In genomic region chr3:179745109-179745508, GRCh38 we compare ENCODE assay signal across 18 cellular contexts.
DNase-seq lines count a peak whose midpoint lies in the region; ATAC-seq, FAIRE-seq and TF ChIP-seq lines count a peak whose summit lies in the region.
"Had no signal": no experiment of that assay in that cellular context is flagged by ENCODE, and none has a peak within 500 bp of the region (broad histone marks: within the 10 kb centered on the region; RNA-seq: fewer than 3 reads in every experiment).

No MANE protein-coding gene starts in this region.

- H2AFZ ChIP-seq in HepG2 (ENCODE audit: low read length), result no peak overlapping the region

- TF ChIP-seq RAD21 in HepG2 (CRISPR knock-in tag; IDR thresholded peaks at IDR 0.05), result no peak

- no peaks in the 10 kb centered on the region for H3K27me3 Mint-ChIP-seq in nephron progenitor cell (ENCODE audit: low read depth, poor library complexity)
- H3K27me3 Mint-ChIP-seq: CD4-positive, alpha-beta memory T cell had no signal

- in situ Hi-C loops in HepG2 (cut with HindIII; ENCODE audit: extremely low pct_ligation_motif_present, low pct_unique_long_range_greater_than_20kb), result no loop called here

- H3K4me2 ChIP-seq in HepG2 (ENCODE audit: low read depth, low read length), result no peak overlapping the region

- intact Hi-C loops in esophagus muscularis mucosa (cut with DNase I), result no loop called here
- intact Hi-C loops in HepG2 (cut with micrococcal nuclease; ENCODE audit: unreplicated experiment), result no loop called here

- no peaks in the 10 kb centered on the region for H3K9me3 Mint-ChIP-seq in nephron progenitor cell
- H3K9me3 Mint-ChIP-seq: CD4-positive, alpha-beta memory T cell had no signal

- no peaks in the 10 kb centered on the region for H3K27me3 ChIP-seq in esophagus muscularis mucosa
- H3K27me3 ChIP-seq in HepG2 (ENCODE audit: control insufficient read depth in 1 of 2, insufficient read depth in 2 of 2, low read length in 2 of 2), result no peaks in the 10 kb centered on the region

- ATAC-seq in HepG2, result no peak
- ATAC-seq: K562 had no signal

- no TSS peak for BruUV-seq in HepG2 (replicated peaks; lab: Mats Ljungman, UMichigan)

- CTCF ChIA-PET in HepG2 (lab: Yijun Ruan, JAX; ENCODE audit: low intra/inter-chr PET ratio, low total read pairs), result no interaction called here

- DNase-seq in GM12892 (ENCODE audit: insufficient read length), result no peak
- DNase-seq in SK-N-MC (ENCODE audit: low read depth, low spot score), result peak; percentile 14
- peak; percentile 8 for DNase-seq in esophagus muscularis mucosa (ENCODE audit: extremely low spot score)
- no peak for DNase-seq in nephron progenitor cell
- no peak for DNase-seq in HepG2 (ENCODE audit: low spot score)
- DNase-seq in NCI-H2029 treated with DMSO at 0.1 percent for 48 hours (lab: John Stamatoyannopoulos, UW), result no peak
- DNase-seq in activated naive CD4-positive, alpha-beta T cell treated with anti-CD3 and anti-CD28 coated beads, Interleukin-2, amount 50 U/mL, for 16 hours, result no peak
- DNase-seq in NOMO-1 treated with dmso at 0.1 percent for 144 hours (lab: John Stamatoyannopoulos, UW; ENCODE audit: unreplicated experiment), result no peak
- DNase-seq: AML-193; CD4-positive, alpha-beta memory T cell; DMS153; DMS79; GDM1; HCEC 1CT; IMR-90 had no signal

- FAIRE-seq in GM12892 (lab: Jason Lieb, UNC), result peak; percentile 27
- FAIRE-seq in HepG2 (lab: Jason Lieb, UNC), result no peak
- FAIRE-seq: A204.1, K562 had no signal

- no peak for TF ChIP-seq EP300 in esophagus muscularis mucosa (IDR thresholded peaks at IDR 0.05)
- TF ChIP-seq EP300 in HepG2 (IDR thresholded peaks at IDR 0.05; ENCODE audit: low read depth in 2 of 2, low read length in 2 of 2), result no peak
- TF ChIP-seq EP300 in HepG2 (CRISPR knock-in tag; IDR thresholded peaks at IDR 0.05; ENCODE audit: borderline replicate concordance), result no peak

- peaks cover 20% of the 10 kb centered on the region for H3K36me3 ChIP-seq in SK-N-MC (ENCODE audit: insufficient read depth, low read length)
- H3K36me3 ChIP-seq in esophagus muscularis mucosa, result peaks cover 0 to 54% (median 28%) of the 10 kb centered on the region in 4 donors
- H3K36me3 ChIP-seq in HepG2 (replicated peaks in 1 of 2; ENCODE audit: control insufficient read depth in 1 of 2, insufficient read depth in 2 of 2, low read length in 2 of 2), result peaks cover 15 to 56% of the 10 kb centered on the region in 2 experiments; a peak in 4 of 5 replicates

- no peak overlapping the region for H3K9ac ChIP-seq in SK-N-MC (ENCODE audit: insufficient read length)
- H3K9ac ChIP-seq in HepG2 (ENCODE audit: insufficient read depth, low read depth, low read length), result no peak overlapping the region

- TF ChIP-seq CTCF in esophagus muscularis mucosa (IDR thresholded peaks at IDR 0.05) (no peak), nephron progenitor cell (IDR thresholded peaks at IDR 0.05) (no peak), HepG2 (CRISPR knock-in tag; IDR thresholded peaks at IDR 0.05) (no peak)

- peaks cover 14% of the 10 kb centered on the region for H3K79me2 ChIP-seq in HepG2 (ENCODE audit: insufficient read depth, low read length)

- H3K4me1 ChIP-seq in esophagus muscularis mucosa (peaks cover 0 to 6% (median 0%) of the 10 kb centered on the region in 4 donors), HepG2 (ENCODE audit: insufficient read depth, low read length) (peaks cover 46% of the 10 kb centered on the region)

- H3K4me3 ChIP-seq in SK-N-MC (no peak overlapping the region), esophagus muscularis mucosa (no peak overlapping the region), HepG2 (replicated peaks in 1 of 3; ENCODE audit: insufficient read depth in 1 of 3, low read depth in 2 of 3, low read length in 3 of 3) (no peak overlapping the region)
- H3K4me3 ChIP-seq: K562 had no signal

- WGBS in esophagus muscularis mucosa, result 96% methylated on average over 4 of the region's 4 CpGs
- 95% methylated on average over 4 of the region's 4 CpGs for WGBS in HepG2 (ENCODE audit: low lambda C conversion rate)

- H4K20me1 ChIP-seq in HepG2 (ENCODE audit: insufficient read depth, low read length), result no peaks in the 10 kb centered on the region

- H3K27ac Mint-ChIP-seq in nephron progenitor cell, result peak overlapping the region; percentile 87
- H3K27ac Mint-ChIP-seq: CD14-positive monocyte; CD4-positive, alpha-beta memory T cell had no signal

- no peak for TF ChIP-seq POLR2A in GM12892 (IDR thresholded peaks at IDR 0.05; ENCODE audit: low read depth, low read length)
- no peak for TF ChIP-seq POLR2A in esophagus muscularis mucosa (IDR thresholded peaks at IDR 0.05; ENCODE audit: low read depth)
- TF ChIP-seq POLR2A in HepG2 (IDR thresholded peaks at IDR 0.05; ENCODE audit: insufficient read depth in 1 of 2, low read depth in 2 of 2, low read length in 2 of 2), result no peak

- H3K9me3 ChIP-seq in SK-N-MC (ENCODE audit: low read depth, low read length), result no peaks in the 10 kb centered on the region
- no peaks in the 10 kb centered on the region for H3K9me3 ChIP-seq in esophagus muscularis mucosa
- H3K9me3 ChIP-seq in HepG2 (ENCODE audit: low read length), result no peaks in the 10 kb centered on the region

- no peak overlapping the region for H3K4me3 Mint-ChIP-seq in nephron progenitor cell
- H3K4me3 Mint-ChIP-seq: CD14-positive monocyte; CD4-positive, alpha-beta memory T cell had no signal

- POLR2A ChIA-PET in HepG2 (lab: Yijun Ruan, JAX), result no interaction called here

- H3K36me3 Mint-ChIP-seq in nephron progenitor cell (ENCODE audit: low read depth), result peaks cover 42% of the 10 kb centered on the region

- H3K27ac ChIP-seq in SK-N-MC (peak overlapping the region; percentile 58), esophagus muscularis mucosa (replicated peaks in 1 of 4) (no peak overlapping the region), HepG2 (ENCODE audit: extremely low read length, insufficient read depth, low read length) (no peak overlapping the region)

- peaks cover 25% of the 10 kb centered on the region for H3K4me1 Mint-ChIP-seq in nephron progenitor cell
- H3K4me1 Mint-ChIP-seq: CD4-positive, alpha-beta memory T cell had no signal

TF ChIP-seq in HepG2, 621 proteins besides CTCF, POLR2A, EP300 and RAD21 (continues in another document):
- TF ChIP-seq ZSCAN22 (CRISPR knock-in tag; IDR thresholded peaks at IDR 0.05) (no peak), ZNF609 (CRISPR knock-in tag; IDR thresholded peaks at IDR 0.05; ENCODE audit: borderline replicate concordance) (no peak), KDM5B (CRISPR knock-in tag; IDR thresholded peaks at IDR 0.05; ENCODE audit: borderline replicate concordance) (no peak), ELK4 (CRISPR knock-in tag; IDR thresholded peaks at IDR 0.05; ENCODE audit: borderline replicate concordance) (no peak)
- TF ChIP-seq, protein P1, sequence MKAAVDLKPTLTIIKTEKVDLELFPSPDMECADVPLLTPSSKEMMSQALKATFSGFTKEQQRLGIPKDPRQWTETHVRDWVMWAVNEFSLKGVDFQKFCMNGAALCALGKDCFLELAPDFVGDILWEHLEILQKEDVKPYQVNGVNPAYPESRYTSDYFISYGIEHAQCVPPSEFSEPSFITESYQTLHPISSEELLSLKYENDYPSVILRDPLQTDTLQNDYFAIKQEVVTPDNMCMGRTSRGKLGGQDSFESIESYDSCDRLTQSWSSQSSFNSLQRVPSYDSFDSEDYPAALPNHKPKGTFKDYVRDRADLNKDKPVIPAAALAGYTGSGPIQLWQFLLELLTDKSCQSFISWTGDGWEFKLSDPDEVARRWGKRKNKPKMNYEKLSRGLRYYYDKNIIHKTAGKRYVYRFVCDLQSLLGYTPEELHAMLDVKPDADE (CRISPR knock-in tag; IDR thresholded peaks at IDR 0.05), result no peak

Comparison
In these comparisons a context has a peak if more than half of its experiments do, and no peak if none do; other contexts are left out.
1. DNase-seq: peak in SK-N-MC (single experiment) and esophagus muscularis mucosa (single experiment); none in GM12892 (single experiment), nephron progenitor cell (single experiment), HepG2 (single experiment), NCI-H2029 treated with DMSO at 0.1 percent for 48 hours (single experiment), activated naive CD4-positive, alpha-beta T cell treated with anti-CD3 and anti-CD28 coated beads, Interleukin-2, amount 50 U/mL, for 16 hours (single experiment) and NOMO-1 treated with dmso at 0.1 percent for 144 hours (single experiment).